ENCODE assay signal across 8 cellular contexts in genomic region chrX:54042609-54043010, GRCh38. TPM values are rescaled to one million over a fixed set of nuclear protein-coding genes. Genes with fewer than 3 reads are reported as not detected.
DNase-seq lines count a peak whose midpoint lies in the region; ATAC-seq and TF ChIP-seq lines count a peak whose summit lies in the region.

No MANE protein-coding gene starts in this region.

- no peak overlapping the region for H3K27ac ChIP-seq in HUES48 (ENCODE audit: low read depth, low read length)
- H3K27ac ChIP-seq in SJCRH30 = no peak overlapping the region
- H3K27ac ChIP-seq in psoas muscle = no peak overlapping the region

- no peaks in the 10 kb centered on the region for H3K27me3 Mint-ChIP-seq in activated naive CD8-positive, alpha-beta T cell treated with anti-CD3 and anti-CD28 coated beads, Interleukin-2, amount 10 ng/mL, durations not matched to agents 7 days and 5 days

- H3K4me3 ChIP-seq in HUES48 (ENCODE audit: low read depth, low read length) (peak overlapping the region; percentile 68), SJCRH30 (peak overlapping the region; percentile 70), psoas muscle (peak overlapping the region; percentile 81)

- H3K4me3 Mint-ChIP-seq in activated naive CD8-positive, alpha-beta T cell treated with anti-CD3 and anti-CD28 coated beads, Interleukin-2, amount 10 ng/mL, durations not matched to agents 7 days and 5 days = peak overlapping the region; percentile 95

- DNase-seq in COLO668 (lab: John Stamatoyannopoulos, UW; ENCODE audit: unreplicated experiment) (peak; percentile 47), SJCRH30 (peak; percentile 24 to 46), left ventricle myocardium superior (peak; percentile 48), psoas muscle (peak; percentile 40 to 62)
- peak; percentile 37 for DNase-seq in activated naive CD8-positive, alpha-beta T cell treated with anti-CD3 and anti-CD28 coated beads, Interleukin-2, amount 10 ng/mL, durations not matched to agents 7 days and 5 days

- no peaks in the 10 kb centered on the region for H3K9me3 Mint-ChIP-seq in activated naive CD8-positive, alpha-beta T cell treated with anti-CD3 and anti-CD28 coated beads, Interleukin-2, amount 10 ng/mL, durations not matched to agents 7 days and 5 days

- peaks cover 23% of the 10 kb centered on the region for H3K9me3 ChIP-seq in HUES48 (ENCODE audit: control insufficient read depth, insufficient read depth, low read length)
- no peaks in the 10 kb centered on the region for H3K9me3 ChIP-seq in SJCRH30 (replicated peaks)
- H3K9me3 ChIP-seq in psoas muscle = no peaks in the 10 kb centered on the region

- 2 to 39% (median 4%) methylated on average over 24 to 26 of the region's 26 CpGs for WGBS in psoas muscle, 3 donors

- peaks cover 8% of the 10 kb centered on the region for H3K4me1 ChIP-seq in HUES48 (ENCODE audit: control insufficient read depth, insufficient read depth, low read length)
- no peaks in the 10 kb centered on the region for H3K4me1 ChIP-seq in SJCRH30
- no peaks in the 10 kb centered on the region for H3K4me1 ChIP-seq in psoas muscle

- H3K27me3 ChIP-seq in HUES48 (ENCODE audit: control insufficient read depth, insufficient read depth, low read length) (no peaks in the 10 kb centered on the region), SJCRH30 (no peaks in the 10 kb centered on the region), psoas muscle (ENCODE audit: insufficient read depth in 3 of 3, low read length in 2 of 3) (no peaks in the 10 kb centered on the region)

- peak overlapping the region; percentile 96 for H3K27ac Mint-ChIP-seq in activated naive CD8-positive, alpha-beta T cell treated with anti-CD3 and anti-CD28 coated beads, Interleukin-2, amount 10 ng/mL, durations not matched to agents 7 days and 5 days

- H3K36me3 Mint-ChIP-seq in activated naive CD8-positive, alpha-beta T cell treated with anti-CD3 and anti-CD28 coated beads, Interleukin-2, amount 10 ng/mL, durations not matched to agents 7 days and 5 days = peaks cover 3% of the 10 kb centered on the region

- no peak overlapping the region for H3K9ac ChIP-seq in HUES48 (ENCODE audit: low read depth, low read length)

- H3K36me3 ChIP-seq in HUES48 (ENCODE audit: control insufficient read depth, insufficient read depth, low read length) (peaks cover 30% of the 10 kb centered on the region), SJCRH30 (no peaks in the 10 kb centered on the region), psoas muscle (ENCODE audit: insufficient read depth in 1 of 2, low read depth in 1 of 2) (peaks cover 0 to 42% of the 10 kb centered on the region in 2 donors)

- no peak for TF ChIP-seq CTCF in psoas muscle (IDR thresholded peaks at IDR 0.05)

- intact Hi-C loops in left ventricle myocardium superior (cut with micrococcal nuclease) (no loop called here), psoas muscle (cut with DNase I) (loop anchor here in 1 of 2 donors (5.0 to 10.0 kb wide), 3 partner anchors 140 to 402 kb away; partner anchors contain the start of genes FAM120C, HUWE1 and TSR2)

- H3K4me1 Mint-ChIP-seq in activated naive CD8-positive, alpha-beta T cell treated with anti-CD3 and anti-CD28 coated beads, Interleukin-2, amount 10 ng/mL, durations not matched to agents 7 days and 5 days = peaks cover 12% of the 10 kb centered on the region

- POLR2A ChIA-PET in activated naive CD8-positive, alpha-beta T cell treated with anti-CD3 and anti-CD28 coated beads, Interleukin-2, amount 10 ng/mL, durations not matched to agents 7 days and 5 days (lab: Charles Lee) = interaction anchor here (1.2 to 3.3 kb wide), 3 partner anchors 140 to 597 kb away, joined by 4 to 30 read pairs (median 7); partner anchors contain the start of gene FAM120C

- no peak for ATAC-seq in activated naive CD8-positive, alpha-beta T cell treated with anti-CD3 and anti-CD28 coated beads, Interleukin-2, amount 10 ng/mL, durations not matched to agents 7 days and 5 days (ENCODE audit: low read depth)
- peak; percentile 19 for ATAC-seq in left ventricle myocardium superior
- peak in 1 of 4 donors; percentile 43 for ATAC-seq in psoas muscle
- no peak for ATAC-seq in HG03139 (IDR thresholded peaks at IDR 0.05; ENCODE audit: unreplicated experiment)
- ATAC-seq in HG03280 (IDR thresholded peaks at IDR 0.05; ENCODE audit: unreplicated experiment) = no peak

RNA-seq across cellular contexts. Expression of gene PHF8, which starts 1.7 kb away (rescaled TPM):
- 27.4 and 30.5 TPM in 2 replicates for total RNA-seq in SJCRH30 (2014; rRNA removed; shearing (Covaris generic))
- total RNA-seq in activated naive CD8-positive, alpha-beta T cell treated with anti-CD3 and anti-CD28 coated beads, Interleukin-2, amount 10 ng/mL, durations not matched to agents 7 days and 5 days = 10 to 100 TPM; 46.9 to 47.2 TPM
- total RNA-seq in left ventricle myocardium superior = 10.7 TPM
- total RNA-seq in psoas muscle = 10 to 100 TPM in 3 of 4 donors, 1 to 10 TPM in 1; 9.0 to 16.4 (median 11.9) TPM
- polyA plus RNA-seq in psoas muscle = 1 to 10 TPM; 3.6 to 8.8 (median 4.2) TPM
